Comparison of ENCODE assay signal across 9 cellular contexts in the genomic region with DNA sequence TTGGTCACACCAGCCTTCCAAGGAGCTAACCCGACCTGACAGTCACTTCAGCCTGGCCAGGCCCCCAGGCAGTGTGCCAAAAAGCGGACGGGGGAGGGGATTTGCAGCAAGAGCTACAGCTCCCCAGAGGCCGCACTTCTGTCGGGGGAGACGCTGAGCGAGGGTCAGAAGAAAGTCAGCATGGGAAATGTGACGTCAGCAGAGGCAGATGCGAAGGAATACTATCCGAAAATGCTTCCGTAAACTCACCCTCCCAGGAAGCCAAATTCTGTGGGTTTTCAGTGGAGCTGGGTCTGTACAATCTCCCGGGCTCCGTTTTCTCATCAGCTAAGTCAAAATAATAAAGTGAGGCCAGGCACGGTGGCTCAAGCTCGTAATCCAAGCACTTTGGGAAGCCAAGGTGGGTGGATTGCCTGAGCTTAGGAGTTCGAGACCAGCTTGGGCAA. TPM values are rescaled to one million over a fixed set of nuclear protein-coding genes. Genes with fewer than 3 reads are reported as not detected.
DNase-seq lines count a peak whose midpoint lies in the region; ATAC-seq and TF ChIP-seq lines count a peak whose summit lies in the region.
"Had no signal": no experiment of that assay in that cellular context is flagged by ENCODE, and none has a peak within 500 bp of the region (broad histone marks: within the 10 kb centered on the region; RNA-seq: fewer than 3 reads in every experiment).

No MANE protein-coding gene starts in this region.

- H3K27ac ChIP-seq in AG04450 (ENCODE audit: low read depth, low read length) (peak overlapping the region; percentile 68), osteoblast (ENCODE audit: low read depth, low read length) (peak overlapping the region; percentile 74)

- H3K9me3 Mint-ChIP-seq in activated T-helper 2 cell treated with anti-CD3 and anti-CD28 coated beads, Interferon-gamma antibody, Interleukin-2, Interleukin-4, amounts not matched to agents 10 μg/mL and 5 μg/mL and 100 μg/mL, durations not matched to agents 14 hours and 24 hours and 36 hours: no peaks in the 10 kb centered on the region
- H3K9me3 Mint-ChIP-seq in natural killer cell: no peaks in the 10 kb centered on the region
- H3K9me3 Mint-ChIP-seq in activated CD4-positive, alpha-beta T cell treated with anti-CD3 and anti-CD28 coated beads, Interleukin-2, amount 10 ng/mL, durations not matched to agents 24 days and 14 days: no peaks in the 10 kb centered on the region
- H3K9me3 Mint-ChIP-seq: immature natural killer cell had no signal

- H3K4me2 ChIP-seq in osteoblast (ENCODE audit: insufficient read depth, low read length): peak overlapping the region; percentile 47

- H3K27me3 ChIP-seq in AG04450 (ENCODE audit: control insufficient read depth, insufficient read depth, low read length) (no peaks in the 10 kb centered on the region), osteoblast (ENCODE audit: insufficient read depth, low read length) (no peaks in the 10 kb centered on the region)

- H3K79me2 ChIP-seq in osteoblast (ENCODE audit: insufficient read depth, low read length): peaks cover 18% of the 10 kb centered on the region

- H3K36me3 Mint-ChIP-seq in activated T-helper 2 cell treated with anti-CD3 and anti-CD28 coated beads, Interferon-gamma antibody, Interleukin-2, Interleukin-4, amounts not matched to agents 10 μg/mL and 5 μg/mL and 100 μg/mL, durations not matched to agents 14 hours and 24 hours and 36 hours (ENCODE audit: low read depth): peaks cover 17% of the 10 kb centered on the region
- H3K36me3 Mint-ChIP-seq in natural killer cell: no peaks in the 10 kb centered on the region
- peaks cover 24% of the 10 kb centered on the region for H3K36me3 Mint-ChIP-seq in activated CD4-positive, alpha-beta T cell treated with anti-CD3 and anti-CD28 coated beads, Interleukin-2, amount 10 ng/mL, durations not matched to agents 24 days and 14 days (ENCODE audit: low read depth)
- H3K36me3 Mint-ChIP-seq: immature natural killer cell had no signal

- H3K4me1 ChIP-seq in osteoblast (ENCODE audit: insufficient read depth, low read length): peaks cover 52% of the 10 kb centered on the region

- ATAC-seq in Right ventricle myocardium superior (ENCODE audit: poor library complexity) (peak; percentile 59), natural killer cell (no peak)

- no peaks in the 10 kb centered on the region for H4K20me1 ChIP-seq in osteoblast (ENCODE audit: insufficient read depth, low read length)

- no peak for DNase-seq in AG04450 (ENCODE audit: low read depth, low spot score)
- DNase-seq in SK-N-DZ (ENCODE audit: low spot score): peak; percentile 74
- peak; percentile 94 for DNase-seq in Right ventricle myocardium superior
- DNase-seq in osteoblast (ENCODE audit: insufficient read length, low spot score, missing footprints): peak; percentile 77
- DNase-seq in activated T-helper 2 cell treated with anti-CD3 and anti-CD28 coated beads, Interferon-gamma antibody, Interleukin-2, Interleukin-4, amounts not matched to agents 10 μg/mL and 5 μg/mL and 100 μg/mL, durations not matched to agents 14 hours and 24 hours and 36 hours (ENCODE audit: low spot score): no peak
- DNase-seq in Kasumi-1 (lab: John Stamatoyannopoulos, UW): no peak
- no peak for DNase-seq in natural killer cell
- no peak for DNase-seq in activated CD4-positive, alpha-beta T cell treated with anti-CD3 and anti-CD28 coated beads, Interleukin-2, amount 10 ng/mL, durations not matched to agents 24 days and 14 days
- DNase-seq: immature natural killer cell had no signal

- H2AFZ ChIP-seq in osteoblast (ENCODE audit: low read length): peak overlapping the region; percentile 29

- no peaks in the 10 kb centered on the region for H3K36me3 ChIP-seq in osteoblast (ENCODE audit: insufficient read depth, low read length)

- CTCF ChIA-PET in AG04450 (lab: Charles Lee): no interaction called here

- no peak overlapping the region for H3K4me3 ChIP-seq in AG04450 (ENCODE audit: low read depth, low read length)
- no peak overlapping the region for H3K4me3 ChIP-seq in osteoblast (ENCODE audit: insufficient read depth, low read length)

- no peaks in the 10 kb centered on the region for H3K9me3 ChIP-seq in AG04450 (ENCODE audit: control insufficient read depth, insufficient read depth, low read length)
- H3K9me3 ChIP-seq in osteoblast (ENCODE audit: low read depth, low read length): no peaks in the 10 kb centered on the region

- no peak overlapping the region for H3K27ac Mint-ChIP-seq in activated T-helper 2 cell treated with anti-CD3 and anti-CD28 coated beads, Interferon-gamma antibody, Interleukin-2, Interleukin-4, amounts not matched to agents 10 μg/mL and 5 μg/mL and 100 μg/mL, durations not matched to agents 14 hours and 24 hours and 36 hours
- H3K27ac Mint-ChIP-seq in natural killer cell: no peak overlapping the region
- no peak overlapping the region for H3K27ac Mint-ChIP-seq in activated CD4-positive, alpha-beta T cell treated with anti-CD3 and anti-CD28 coated beads, Interleukin-2, amount 10 ng/mL, durations not matched to agents 24 days and 14 days

- no peak for TF ChIP-seq CTCF in AG04450 (IDR thresholded peaks at IDR 0.05; ENCODE audit: low read depth, low read length)
- TF ChIP-seq CTCF in osteoblast (IDR thresholded peaks at IDR 0.05; ENCODE audit: extremely low read depth, low read depth, low read length): no peak
- no peak for TF ChIP-seq CTCF in natural killer cell (IDR thresholded peaks at IDR 0.05)

- no peaks in the 10 kb centered on the region for H3K27me3 Mint-ChIP-seq in activated T-helper 2 cell treated with anti-CD3 and anti-CD28 coated beads, Interferon-gamma antibody, Interleukin-2, Interleukin-4, amounts not matched to agents 10 μg/mL and 5 μg/mL and 100 μg/mL, durations not matched to agents 14 hours and 24 hours and 36 hours (ENCODE audit: low read depth)
- no peaks in the 10 kb centered on the region for H3K27me3 Mint-ChIP-seq in natural killer cell (ENCODE audit: low read depth in 2 of 2)
- H3K27me3 Mint-ChIP-seq in activated CD4-positive, alpha-beta T cell treated with anti-CD3 and anti-CD28 coated beads, Interleukin-2, amount 10 ng/mL, durations not matched to agents 24 days and 14 days: no peaks in the 10 kb centered on the region

- H3K4me1 Mint-ChIP-seq in activated T-helper 2 cell treated with anti-CD3 and anti-CD28 coated beads, Interferon-gamma antibody, Interleukin-2, Interleukin-4, amounts not matched to agents 10 μg/mL and 5 μg/mL and 100 μg/mL, durations not matched to agents 14 hours and 24 hours and 36 hours (ENCODE audit: low read depth): peaks cover 19% of the 10 kb centered on the region
- peaks cover 28 to 56% of the 10 kb centered on the region in 2 donors for H3K4me1 Mint-ChIP-seq in natural killer cell
- peaks cover 35% of the 10 kb centered on the region for H3K4me1 Mint-ChIP-seq in activated CD4-positive, alpha-beta T cell treated with anti-CD3 and anti-CD28 coated beads, Interleukin-2, amount 10 ng/mL, durations not matched to agents 24 days and 14 days

- H3K4me3 Mint-ChIP-seq in activated T-helper 2 cell treated with anti-CD3 and anti-CD28 coated beads, Interferon-gamma antibody, Interleukin-2, Interleukin-4, amounts not matched to agents 10 μg/mL and 5 μg/mL and 100 μg/mL, durations not matched to agents 14 hours and 24 hours and 36 hours (ENCODE audit: low read depth): no peak overlapping the region
- H3K4me3 Mint-ChIP-seq in natural killer cell: no peak overlapping the region
- no peak overlapping the region for H3K4me3 Mint-ChIP-seq in activated CD4-positive, alpha-beta T cell treated with anti-CD3 and anti-CD28 coated beads, Interleukin-2, amount 10 ng/mL, durations not matched to agents 24 days and 14 days
- H3K4me3 Mint-ChIP-seq: immature natural killer cell had no signal

- POLR2A ChIA-PET in AG04450 (lab: Yijun Ruan, JAX): interaction anchor here (0.6 to 1.0 kb wide), 2 partner anchors 17 to 320 kb away, joined by 3 to 5 read pairs; no protein-coding TSS in a partner anchor

- intact Hi-C loops in Right ventricle myocardium superior (cut with DNase I) (no loop called here), natural killer cell (cut with micrococcal nuclease) (no loop called here)
- intact Hi-C loops in activated T-helper 2 cell treated with anti-CD3 and anti-CD28 coated beads, Interferon-gamma antibody, Interleukin-2, Interleukin-4, amounts not matched to agents 10 μg/mL and 5 μg/mL and 100 μg/mL, durations not matched to agents 14 hours and 24 hours and 36 hours (cut with micrococcal nuclease): no loop called here
- intact Hi-C loops in activated CD4-positive, alpha-beta T cell treated with anti-CD3 and anti-CD28 coated beads, Interleukin-2, amount 10 ng/mL, durations not matched to agents 24 days and 14 days (cut with micrococcal nuclease): no loop called here

RNA-seq across cellular contexts. Expression of gene ECE1, which starts 28.5 kb away (rescaled TPM):
- 145 and 161 TPM in 2 replicates for polyA plus RNA-seq in AG04450 (2011; rRNA removed)
- polyA minus RNA-seq in AG04450 (2011; rRNA and poly(A)+ RNA removed): 84.2 and 92.4 TPM in 2 replicates
- polyA plus RNA-seq in SK-N-DZ (2014; cell fraction: cytosol; rRNA removed): 17.4 and 17.5 TPM in 2 replicates
- polyA plus RNA-seq in SK-N-DZ (2014; cell fraction: nucleus; rRNA removed): 6.6 and 9.1 TPM in 2 replicates
- 45.3 TPM for total RNA-seq in Right ventricle myocardium superior
- 32.6 and 34.8 TPM in 2 replicates for total RNA-seq in osteoblast
- total RNA-seq in activated T-helper 2 cell treated with anti-CD3 and anti-CD28 coated beads, Interferon-gamma antibody, Interleukin-2, Interleukin-4, amounts not matched to agents 10 μg/mL and 5 μg/mL and 100 μg/mL, durations not matched to agents 14 hours and 24 hours and 36 hours: 94.1 and 97.0 TPM in 2 replicates
- total RNA-seq in natural killer cell: 10 to 100 TPM; 47.2 to 70.1 (median 50.7) TPM
- total RNA-seq in activated CD4-positive, alpha-beta T cell treated with anti-CD3 and anti-CD28 coated beads, Interleukin-2, amount 10 ng/mL, durations not matched to agents 24 days and 14 days: 133 and 134 TPM in 2 replicates

Comparison
In these comparisons a context has a peak if more than half of its experiments do, and no peak if none do; other contexts are left out.
1. DNase-seq: peak in SK-N-DZ (single experiment), Right ventricle myocardium superior (single experiment) and osteoblast (single experiment); none in AG04450 (single experiment), activated T-helper 2 cell treated with anti-CD3 and anti-CD28 coated beads, Interferon-gamma antibody, Interleukin-2, Interleukin-4, amounts not matched to agents 10 μg/mL and 5 μg/mL and 100 μg/mL, durations not matched to agents 14 hours and 24 hours and 36 hours (single experiment), Kasumi-1 (0 of 2), natural killer cell (single experiment) and activated CD4-positive, alpha-beta T cell treated with anti-CD3 and anti-CD28 coated beads, Interleukin-2, amount 10 ng/mL, durations not matched to agents 24 days and 14 days (single experiment).